Comparison of ENCODE assay signal across 21 cellular contexts in genomic region chr19:12272386-12272785, GRCh38. TPM values are rescaled to one million over a fixed set of nuclear protein-coding genes. Genes with fewer than 3 reads are reported as not detected.
A peak's percentile ranks its signal among the peaks of the same experiment; 100 is the strongest.
DNase-seq lines count a peak whose midpoint lies in the region; ATAC-seq, FAIRE-seq and TF ChIP-seq lines count a peak whose summit lies in the region.
"Had no signal": no experiment of that assay in that cellular context is flagged by ENCODE, and none has a peak within 500 bp of the region (broad histone marks: within the 10 kb centered on the region; RNA-seq: fewer than 3 reads in every experiment).

No MANE protein-coding gene starts in this region.

- no peak overlapping the region for H2BK20ac ChIP-seq in H1 (ENCODE audit: low read length)

- no peak overlapping the region for H4K8ac ChIP-seq in H1 (ENCODE audit: extremely low read depth, insufficient read depth, low read length)

- no peak overlapping the region for H2AFZ ChIP-seq in H1 (ENCODE audit: low read length)
- H2AFZ ChIP-seq: GM23338, PC-9 had no signal

- H2BK12ac ChIP-seq in H1 (ENCODE audit: low read depth, low read length) = no peak overlapping the region

- TF ChIP-seq POLR2A in H1 (IDR thresholded peaks at IDR 0.05; ENCODE audit: control extremely low read depth in 1 of 2, low read depth in 2 of 2, low read length in 2 of 2) = no peak
- no peak for TF ChIP-seq POLR2A in GM18505 (IDR thresholded peaks at IDR 0.05; ENCODE audit: borderline replicate concordance, extremely low read depth, insufficient read depth, insufficient read length)
- TF ChIP-seq POLR2A in Peyer's patch (IDR thresholded peaks at IDR 0.05) = no peak

- H3K23me2 ChIP-seq in H1 (ENCODE audit: low read depth, low read length) = no peaks in the 10 kb centered on the region

- peaks cover 100% of the 10 kb centered on the region for H3K9me3 ChIP-seq in BLaER1
- no peaks in the 10 kb centered on the region for H3K9me3 ChIP-seq in HEK293 (ENCODE audit: control insufficient read depth, insufficient read depth, low read depth, low read length)
- H3K9me3 ChIP-seq in H1 (ENCODE audit: insufficient read depth in 2 of 2, low read depth in 1 of 2, low read length in 1 of 2) = peaks cover 69 to 75% of the 10 kb centered on the region in 2 experiments
- peaks cover 15 to 83% (median 59%) of the 10 kb centered on the region in 3 experiments for H3K9me3 ChIP-seq in naive thymus-derived CD4-positive, alpha-beta T cell (ENCODE audit: control insufficient read depth in 2 of 3, low read length in 3 of 3)
- peaks cover 0 to 83% (median 25%) of the 10 kb centered on the region in 4 donors for H3K9me3 ChIP-seq in Peyer's patch

- H3K56ac ChIP-seq in H1 (replicated peaks; ENCODE audit: insufficient read length, low read depth, low read length) = no peak overlapping the region

- H3K27me3 ChIP-seq in BLaER1 (no peaks in the 10 kb centered on the region), H1 (replicated peaks in 1 of 4; ENCODE audit: control insufficient read depth in 3 of 4, extremely low read depth in 1 of 4, insufficient read depth in 3 of 4, low read length in 3 of 4) (peaks cover 0 to 1% (median 0%) of the 10 kb centered on the region in 4 experiments; a peak in 1 of 7 replicates), Peyer's patch (no peaks in the 10 kb centered on the region)
- H3K27me3 ChIP-seq in naive thymus-derived CD4-positive, alpha-beta T cell (ENCODE audit: control insufficient read depth in 2 of 2, insufficient read depth in 2 of 2, low read length in 2 of 2) = no peaks in the 10 kb centered on the region

- no peak overlapping the region for H3K14ac ChIP-seq in H1 (ENCODE audit: insufficient read length)

- H3K36me3 ChIP-seq in BLaER1 (peaks cover 85% of the 10 kb centered on the region), HEK293 (ENCODE audit: control insufficient read depth in 2 of 2, insufficient read depth in 1 of 2, low read length in 2 of 2) (peaks cover 0 to 42% of the 10 kb centered on the region in 2 experiments; a peak in 1 of 3 replicates), H1 (ENCODE audit: control insufficient read depth in 2 of 4, insufficient read depth in 4 of 4, low read length in 3 of 4) (peaks cover 0 to 50% (median 17%) of the 10 kb centered on the region in 4 experiments; a peak in 5 of 8 replicates), Peyer's patch (peaks cover 0 to 69% (median 14%) of the 10 kb centered on the region in 3 donors)
- H3K36me3 ChIP-seq in naive thymus-derived CD4-positive, alpha-beta T cell (ENCODE audit: control insufficient read depth in 2 of 3, insufficient read depth in 3 of 3, low read length in 3 of 3) = peaks cover 19 to 63% (median 28%) of the 10 kb centered on the region in 3 experiments

- H2BK15ac ChIP-seq in H1 (ENCODE audit: low read length) = no peak overlapping the region

- no peaks in the 10 kb centered on the region for H3K27me3 Mint-ChIP-seq in naive thymus-derived CD4-positive, alpha-beta T cell

- H3K79me1 ChIP-seq in H1 (ENCODE audit: low read depth, low read length) = no peaks in the 10 kb centered on the region

- no peak overlapping the region for H2BK120ac ChIP-seq in H1 (replicated peaks; ENCODE audit: low read depth, low read length)

- H2BK5ac ChIP-seq in H1 (ENCODE audit: low read depth, low read length) = no peak overlapping the region

- TF ChIP-seq CTCF in HEK293 (tag by site-specific recombination; IDR thresholded peaks at IDR 0.05) (no peak), H1 (IDR thresholded peaks at IDR 0.05; ENCODE audit: control extremely low read depth in 1 of 3, insufficient read depth in 1 of 3, low read depth in 1 of 3, low read length in 3 of 3) (no peak), Peyer's patch (IDR thresholded peaks at IDR 0.05) (no peak)

- ATAC-seq in naive thymus-derived CD4-positive, alpha-beta T cell = no peak
- ATAC-seq in GM18505 (IDR thresholded peaks at IDR 0.05; ENCODE audit: unreplicated experiment) = no peak
- ATAC-seq: CD8-positive, alpha-beta T cell; GM23338 had no signal

- no peak overlapping the region for H3K4ac ChIP-seq in H1 (replicated peaks; ENCODE audit: insufficient read length, low read depth, low read length)

- H4K20me1 ChIP-seq in BLaER1 (no peaks in the 10 kb centered on the region), H1 (replicated peaks in 1 of 2; ENCODE audit: control insufficient read depth in 1 of 2, insufficient read depth in 2 of 2, low read length in 2 of 2) (no peaks in the 10 kb centered on the region)

- H3K27ac ChIP-seq in BLaER1 (no peak overlapping the region), HEK293 (ENCODE audit: extremely low read depth, low read depth, low read length) (no peak overlapping the region), H1 (ENCODE audit: low read depth, low read length) (no peak overlapping the region), Peyer's patch (no peak overlapping the region)
- no peak overlapping the region for H3K27ac ChIP-seq in naive thymus-derived CD4-positive, alpha-beta T cell (ENCODE audit: low read depth, low read length)
- H3K27ac ChIP-seq: HL-60, PC-9 had no signal

- no peak for FAIRE-seq in H1 (lab: Jason Lieb, UNC)
- FAIRE-seq: A204.1 had no signal

- POLR2A ChIA-PET in HEK293 (lab: Yijun Ruan, JAX) (no interaction called here), H1 (lab: Charles Lee; ENCODE audit: partially characterized antibody) (no interaction called here)
- POLR2A ChIA-PET in naive thymus-derived CD4-positive, alpha-beta T cell (lab: Charles Lee) = no interaction called here

- H3K4me3 Mint-ChIP-seq in naive thymus-derived CD4-positive, alpha-beta T cell = no peak overlapping the region
- H3K4me3 Mint-ChIP-seq: CD8-positive, alpha-beta T cell; GM23338 had no signal

- no peak overlapping the region for H3K18ac ChIP-seq in H1 (ENCODE audit: extremely low read depth, low read length)

- DNase-seq in H1 (ENCODE audit: low read depth in 1 of 2, low spot score in 2 of 2) (no peak), Peyer's patch (no peak), T1000 (lab: John Stamatoyannopoulos, UW) (no peak), NAMALWA (ENCODE audit: low spot score) (no peak)
- no peak for DNase-seq in naive thymus-derived CD4-positive, alpha-beta T cell
- DNase-seq: CD8-positive, alpha-beta T cell; DMS79; IMR-90; Karpas-422; NCI-H1048; NCI-H1436 treated with DMSO at 0.1 percent for 48 hours; NCI-H2029; NCI-H345; NCI-H524 treated with DMSO at 0.1 percent for 48 hours; PC-9 had no signal

- 89% methylated on average over 5 of the region's 5 CpGs; no CpG with 5 or more reads in 1 of the 2 experiments for WGBS in H1 (ENCODE audit: extremely low coverage in 1 of 2, insufficient coverage in 1 of 2, insufficient read length in 1 of 2, insufficient replicate concordance in 2 of 2, low coverage in 1 of 2, low lambda C conversion rate in 2 of 2, missing lambda C conversion rate in 1 of 2), 2 experiments

- H4K91ac ChIP-seq in H1 (replicated peaks; ENCODE audit: insufficient read length, low read length) = no peak overlapping the region

- no peak overlapping the region for H2AK5ac ChIP-seq in H1 (ENCODE audit: low read depth, low read length)

- CTCF ChIA-PET in HEK293 (lab: Yijun Ruan, JAX) = no interaction called here
- CTCF ChIA-PET in H1 (lab: Charles Lee; ENCODE audit: partially characterized antibody) = no interaction called here
- CTCF ChIA-PET in naive thymus-derived CD4-positive, alpha-beta T cell (lab: Charles Lee) = no interaction called here

- H3K4me2 ChIP-seq in BLaER1 = no peak overlapping the region
- H3K4me2 ChIP-seq in H1 (ENCODE audit: insufficient read depth in 1 of 2, low read depth in 2 of 2, low read length in 2 of 2) = no peak overlapping the region
- H3K4me2 ChIP-seq: GM23338, PC-9 had no signal

- peaks cover 0 to 11% (median 7%) of the 10 kb centered on the region in 7 donors for H3K4me1 Mint-ChIP-seq in naive thymus-derived CD4-positive, alpha-beta T cell
- H3K4me1 Mint-ChIP-seq: GM23338 had no signal

- H3K36me3 Mint-ChIP-seq in naive thymus-derived CD4-positive, alpha-beta T cell = peaks cover 50 to 83% (median 76%) of the 10 kb centered on the region in 5 donors

- no peak for TF ChIP-seq EP300 in H1 (IDR thresholded peaks at IDR 0.05; ENCODE audit: borderline replicate concordance in 1 of 2, low read depth in 2 of 2, low read length in 2 of 2)

- H3K4me1 ChIP-seq in BLaER1 (no peaks in the 10 kb centered on the region), HEK293 (ENCODE audit: control insufficient read depth, insufficient read depth, low read length) (no peaks in the 10 kb centered on the region), H1 (replicated peaks in 1 of 4; ENCODE audit: control insufficient read depth in 3 of 4, insufficient read depth in 4 of 4, low read length in 3 of 4) (no peaks in the 10 kb centered on the region), Peyer's patch (no peaks in the 10 kb centered on the region)
- no peaks in the 10 kb centered on the region for H3K4me1 ChIP-seq in naive thymus-derived CD4-positive, alpha-beta T cell (ENCODE audit: control insufficient read depth in 2 of 2, insufficient read depth in 2 of 2, low read length in 2 of 2)

- no peak overlapping the region for H3K27ac Mint-ChIP-seq in naive thymus-derived CD4-positive, alpha-beta T cell
- H3K27ac Mint-ChIP-seq: CD8-positive, alpha-beta T cell; GM23338 had no signal

- no peak for TF ChIP-seq RAD21 in H1 (IDR thresholded peaks at IDR 0.05 in 1 of 2, conservative IDR thresholded peaks at IDR 0.05 in 1 of 2; ENCODE audit: low read depth in 2 of 2, low read length in 2 of 2)

- no peaks in the 10 kb centered on the region for H3K79me2 ChIP-seq in H1 (ENCODE audit: control insufficient read depth in 1 of 2, insufficient read depth in 2 of 2, low read length in 2 of 2)

- H3K9ac ChIP-seq in BLaER1 = no peak overlapping the region
- no peak overlapping the region for H3K9ac ChIP-seq in H1 (replicated peaks in 1 of 4; ENCODE audit: extremely low read depth in 1 of 4, low read depth in 3 of 4, low read length in 3 of 4)

- peaks cover 20 to 98% (median 76%) of the 10 kb centered on the region in 11 donors for H3K9me3 Mint-ChIP-seq in naive thymus-derived CD4-positive, alpha-beta T cell

- H3K4me3 ChIP-seq in BLaER1 (peak overlapping the region; percentile 29), HEK293 (ENCODE audit: low read depth, low read length) (no peak overlapping the region), H1 (ENCODE audit: extremely low read depth in 1 of 4, insufficient read depth in 2 of 4, low read depth in 3 of 4, low read length in 4 of 4) (no peak overlapping the region), Peyer's patch (no peak overlapping the region)
- H3K4me3 ChIP-seq in naive thymus-derived CD4-positive, alpha-beta T cell (ENCODE audit: low read length) = peak overlapping the region; percentile 5
- H3K4me3 ChIP-seq: GM23338, PC-9 had no signal

- no peak overlapping the region for H3K23ac ChIP-seq in H1 (ENCODE audit: insufficient read length)

- intact Hi-C loops in naive thymus-derived CD4-positive, alpha-beta T cell (cut with micrococcal nuclease) = no loop called here

- H4K5ac ChIP-seq in H1 (ENCODE audit: insufficient read length, low read depth, low read length) = no peak overlapping the region

RNA-seq across cellular contexts. Expression of gene ZNF44, which starts 22.3 kb away (rescaled TPM):
- total RNA-seq in H1 (2021; fragmentation: NEBNext Ultra II Directional; extraction: Animal tissue kit (Norgen Biotek cat#: 25700)) = 2.8 and 3.2 TPM in 2 replicates
- 0.72 and 1.3 TPM in 2 replicates for polyA plus RNA-seq in H1 (2011; rRNA removed)
- polyA plus RNA-seq in H1 (2011; cell fraction: cytosol; rRNA removed) = 2.4 TPM
- polyA plus RNA-seq in H1 (2011; cell fraction: nucleus; rRNA removed) = 1.4 TPM
- polyA plus RNA-seq in H1 (2012, experiment 1 of 2) = 2.4 to 4.6 TPM (median 3.1 TPM) in 4 replicates
- polyA plus RNA-seq in H1 (2012, experiment 2 of 2) = 0.73 TPM
- polyA plus RNA-seq in H1 (2013, experiment 1 of 2) = 2.4 TPM
- 2.2 TPM for polyA plus RNA-seq in H1 (2013, experiment 2 of 2)
- 2.6 and 3.0 TPM in 2 replicates for polyA minus RNA-seq in H1 (2011; rRNA and poly(A)+ RNA removed)
- 3.2 TPM for polyA minus RNA-seq in H1 (2011; cell fraction: cytosol; rRNA and poly(A)+ RNA removed)
- polyA minus RNA-seq in H1 (2011; cell fraction: nucleus; rRNA and poly(A)+ RNA removed) = 4.1 TPM
- 10 to 100 TPM; 16.3 to 67.4 (median 31.3) TPM for total RNA-seq in naive thymus-derived CD4-positive, alpha-beta T cell
- 10 to 100 TPM; 19.2 to 32.2 TPM for polyA plus RNA-seq in naive thymus-derived CD4-positive, alpha-beta T cell
- 10 to 100 TPM; 16.6 to 33.8 (median 26.6) TPM for total RNA-seq in Peyer's patch

Comparison
In these comparisons a context has a peak if more than half of its experiments do, and no peak if none do; other contexts are left out.
1. H3K4me3 ChIP-seq: peak in BLaER1 (single experiment) and naive thymus-derived CD4-positive, alpha-beta T cell (single experiment); none in HEK293 (single experiment), H1 (0 of 4) and Peyer's patch (0 of 4).